In the genomic region with DNA sequence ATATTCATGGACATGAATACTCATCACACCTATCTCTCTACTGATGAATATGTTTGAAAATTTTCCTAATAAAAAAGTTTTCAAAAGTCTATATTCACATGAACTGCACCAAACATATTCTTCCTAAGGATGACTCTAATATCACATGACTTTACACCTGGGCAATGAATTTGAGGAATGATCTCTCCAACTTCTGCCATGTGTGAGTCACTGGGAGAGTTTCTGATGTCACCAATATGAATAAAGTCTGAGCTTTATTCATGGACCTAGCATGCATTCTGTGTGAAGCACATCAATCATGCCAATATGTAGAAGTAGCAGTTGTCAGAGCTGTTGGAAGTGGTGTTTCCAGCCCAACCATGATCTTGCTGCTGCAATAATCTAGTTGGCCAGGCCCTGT, we compare ENCODE assay signal across 28 cellular contexts.
"Had no signal": no experiment of that assay in that cellular context is flagged by ENCODE, and none has a peak within 500 bp of the region (broad histone marks: within the 10 kb centered on the region; RNA-seq: fewer than 3 reads in every experiment).

No MANE protein-coding gene starts in this region.

- H3K4me1 Mint-ChIP-seq: activated B cell treated with CpG ODN at 0.5 μM for 24 hours; activated CD4-positive, alpha-beta T cell treated with anti-CD3 and anti-CD28 coated beads, Interleukin-2, amount 10 ng/mL, durations not matched to agents 24 days and 14 days; T-helper 17 cell had no signal

- H3K27me3 Mint-ChIP-seq: activated CD4-positive, alpha-beta T cell treated with anti-CD3 and anti-CD28 coated beads, Interleukin-2, amount 10 ng/mL, durations not matched to agents 24 days and 14 days had no signal

- H3K27ac ChIP-seq: brain microvascular endothelial cell, Peyer's patch had no signal

- H3K4me1 ChIP-seq: Peyer's patch had no signal

- ATAC-seq: activated T-cell treated with anti-CD3 and anti-CD28 coated beads, Interleukin-2, amount 50 U/mL, for 4 hours; T-helper 17 cell had no signal

- FAIRE-seq: TTC549 had no signal

- H3K4me3 ChIP-seq: Peyer's patch had no signal

- H3K9me3 Mint-ChIP-seq: activated CD4-positive, alpha-beta T cell treated with anti-CD3 and anti-CD28 coated beads, Interleukin-2, amount 10 ng/mL, durations not matched to agents 24 days and 14 days had no signal

- H3K27ac Mint-ChIP-seq: activated B cell treated with CpG ODN at 0.5 μM for 24 hours; activated CD4-positive, alpha-beta T cell treated with anti-CD3 and anti-CD28 coated beads, Interleukin-2, amount 10 ng/mL, durations not matched to agents 24 days and 14 days; activated naive CD8-positive, alpha-beta T cell; T-helper 17 cell had no signal

- H3K27me3 ChIP-seq: brain microvascular endothelial cell, Peyer's patch had no signal

- DNase-seq: activated B cell treated with CpG ODN at 0.5 μM for 24 hours; activated CD4-positive, alpha-beta T cell treated with anti-CD3 and anti-CD28 coated beads for 1 hour; activated CD4-positive, alpha-beta T cell treated with anti-CD3 and anti-CD28 coated beads, Interleukin-2, amount 10 ng/mL, durations not matched to agents 24 days and 14 days; activated CD4-positive, alpha-beta T cell treated with anti-CD3 and anti-CD28 coated beads, Interleukin-2, amount 50 U/mL, for 48 hours; activated CD8-positive, alpha-beta memory T cell treated with anti-CD3 and anti-CD28 coated beads for 24 hours; activated effector memory CD4-positive, alpha-beta T cell treated with anti-CD3 and anti-CD28 coated beads, Interleukin-2, amount 50 U/mL, for 16 hours; activated naive CD4-positive, alpha-beta T cell treated with Interleukin-2 at 50 U/mL for 16 hours; activated T-cell treated with anti-CD3 and anti-CD28 coated beads, Interleukin-2, amount 50 U/mL, for 4 hours; amygdala; brain microvascular endothelial cell; IMR-90; KG1; NCI-H1092; NCI-H1417; NCI-H2029; NCI-H2107; NCI-H2171 treated with DMSO at 0.1 percent for 48 hours; NCI-H226; NCI-H526; NCI-H774; NK-92 treated with Interleukin-12 subunit alpha and Interleukin-12 subunit beta, amount 100 ng/mL, for 24 hours; OCI-M1; Peyer's patch; SHP77 treated with DMSO at 0.1 percent for 48 hours; T-helper 17 cell; T-helper 9 cell had no signal

- H3K4me3 Mint-ChIP-seq: activated B cell treated with CpG ODN at 0.5 μM for 24 hours; activated CD4-positive, alpha-beta T cell treated with anti-CD3 and anti-CD28 coated beads, Interleukin-2, amount 10 ng/mL, durations not matched to agents 24 days and 14 days; activated naive CD8-positive, alpha-beta T cell; activated T-cell treated with anti-CD3 and anti-CD28 coated beads, Interleukin-2, amount 50 U/mL, for 4 hours; T-helper 17 cell had no signal

- H3K36me3 ChIP-seq: brain microvascular endothelial cell, Peyer's patch had no signal

- H3K9me3 ChIP-seq: Peyer's patch had no signal

- H3K36me3 Mint-ChIP-seq: activated naive CD8-positive, alpha-beta T cell had no signal
